ENCODE assay signal across 8 cellular contexts in the genomic region with DNA sequence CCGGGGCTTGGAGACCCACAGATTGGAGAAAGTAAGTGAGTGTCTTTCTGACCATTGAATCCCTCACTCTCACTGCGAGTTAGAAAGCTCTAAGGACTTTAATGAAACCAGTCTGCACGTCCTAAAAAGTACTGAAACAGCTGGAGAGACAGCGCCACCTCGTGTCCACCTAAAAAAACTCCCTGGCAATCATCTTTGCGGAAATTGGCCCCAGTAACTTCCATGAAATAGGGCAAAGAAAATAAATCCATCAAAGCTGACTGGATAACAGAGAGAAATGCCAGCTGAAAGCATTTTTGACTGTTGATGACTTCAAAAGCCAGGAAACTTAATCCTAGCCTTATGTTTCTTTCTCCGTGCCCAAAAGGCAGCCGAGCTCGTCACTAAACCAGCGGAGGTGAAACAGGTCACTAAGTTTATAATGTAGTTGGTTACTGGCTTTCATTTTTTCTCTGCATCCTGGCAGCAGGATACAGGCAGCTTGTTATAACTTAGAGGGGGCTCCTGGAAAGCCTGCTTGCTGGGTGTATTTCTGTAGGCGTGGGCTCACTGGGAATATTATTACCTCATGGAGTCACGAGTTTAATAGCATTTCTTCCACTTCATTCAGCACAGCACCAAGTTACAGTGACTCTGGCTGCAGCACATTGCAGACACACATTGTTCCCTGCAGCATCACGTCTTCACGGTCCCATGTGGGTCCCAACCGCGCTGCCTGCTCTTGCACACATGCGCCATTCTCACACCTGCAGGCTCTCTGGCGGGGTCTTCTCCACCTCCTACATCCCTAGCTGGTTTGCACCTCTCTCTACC.
A peak's percentile ranks its signal among the peaks of the same experiment; 100 is the strongest.
DNase-seq lines count a peak whose midpoint lies in the region; ATAC-seq and TF ChIP-seq lines count a peak whose summit lies in the region.

No MANE protein-coding gene starts in this region.

- ATAC-seq in HG02885 (IDR thresholded peaks at IDR 0.05; ENCODE audit: poor library complexity, unreplicated experiment) (peak; percentile 49), GM18870 (IDR thresholded peaks at IDR 0.05; ENCODE audit: unreplicated experiment) (no peak)
- peak; percentile 46 to 51 for ATAC-seq in stimulated activated naive B cell treated with anti-CD40 and anti-IgM and Interleukin-4, amounts not matched to agents 10 μg/mL and 1 μg/mL and 100 μg/mL, for 72 hours (replicated peaks)

- CTCF ChIA-PET in Caco-2 (lab: Charles Lee) = interaction anchor here (0.6 to 1.2 kb wide), 7 partner anchors 127 to 922 kb away, joined by 3 to 8 read pairs (median 4); no protein-coding TSS in a partner anchor

- H3K27ac Mint-ChIP-seq in Caco-2 (ENCODE audit: unreplicated experiment) (no peak overlapping the region), endothelial cell (ENCODE audit: unreplicated experiment) (no peak overlapping the region)
- H3K27ac Mint-ChIP-seq in stimulated activated naive B cell treated with anti-CD40 and anti-IgM and Interleukin-4, amounts not matched to agents 10 μg/mL and 1 μg/mL and 100 μg/mL, for 72 hours = no peak overlapping the region

- H3K36me3 ChIP-seq in Caco-2 (ENCODE audit: control insufficient read depth, insufficient read depth, low read length) (no peaks in the 10 kb centered on the region), mucosa of rectum (ENCODE audit: control insufficient read depth in 2 of 2, insufficient read depth in 2 of 2, low read length in 2 of 2) (no peaks in the 10 kb centered on the region)

- DNase-seq in Caco-2 (peak; percentile 35 to 56), NCI-H748 treated with DMSO at 0.1 percent for 48 hours (lab: John Stamatoyannopoulos, UW) (peak; percentile 86), endothelial cell (ENCODE audit: low spot score) (peak; percentile 68)
- peak; percentile 9 to 24 for DNase-seq in activated CD8-positive, alpha-beta memory T cell treated with anti-CD3 and anti-CD28 coated beads for 1 hour (ENCODE audit: extremely low read depth in 1 of 2, low read depth in 1 of 2)
- peak; percentile 6 for DNase-seq in stimulated activated naive B cell treated with anti-CD40 and anti-IgM and Interleukin-4, amounts not matched to agents 10 μg/mL and 1 μg/mL and 100 μg/mL, for 72 hours

- H3K27me3 ChIP-seq in Caco-2 (replicated peaks; ENCODE audit: control insufficient read depth, insufficient read depth, low read length) (no peaks in the 10 kb centered on the region), mucosa of rectum (ENCODE audit: control insufficient read depth in 2 of 2, insufficient read depth in 2 of 2, low read length in 2 of 2) (peaks cover 0 to 6% of the 10 kb centered on the region in 2 donors)

- H3K27me3 Mint-ChIP-seq in Caco-2 (ENCODE audit: insufficient read depth, unreplicated experiment) = peaks cover 6% of the 10 kb centered on the region
- peaks cover 2% of the 10 kb centered on the region for H3K27me3 Mint-ChIP-seq in endothelial cell (ENCODE audit: unreplicated experiment)
- H3K27me3 Mint-ChIP-seq in stimulated activated naive B cell treated with anti-CD40 and anti-IgM and Interleukin-4, amounts not matched to agents 10 μg/mL and 1 μg/mL and 100 μg/mL, for 72 hours = peaks cover 5 to 8% of the 10 kb centered on the region in 2 donors

- TF ChIP-seq CTCF in Caco-2 (IDR thresholded peaks at IDR 0.05; ENCODE audit: insufficient read depth in 1 of 2, low read depth in 1 of 2, low read length in 1 of 2, severe bottlenecking in 1 of 2, unreplicated experiment in 1 of 2) = peak; percentile 45 to 68
- peak; percentile 78 for TF ChIP-seq CTCF in endothelial cell (IDR thresholded peaks at IDR 0.05; ENCODE audit: unreplicated experiment)

- H3K9me3 ChIP-seq in Caco-2 (no peaks in the 10 kb centered on the region), mucosa of rectum (ENCODE audit: control insufficient read depth in 2 of 2, low read length in 2 of 2) (no peaks in the 10 kb centered on the region)

- H3K4me1 ChIP-seq in Caco-2 (no peaks in the 10 kb centered on the region), mucosa of rectum (ENCODE audit: control insufficient read depth in 2 of 2, insufficient read depth in 2 of 2, low read length in 2 of 2) (peaks cover 12% of the 10 kb centered on the region in 2 donors)

- peak overlapping the region; percentile 69 for H3K4me3 Mint-ChIP-seq in Caco-2 (ENCODE audit: unreplicated experiment)
- H3K4me3 Mint-ChIP-seq in endothelial cell (ENCODE audit: unreplicated experiment) = no peak overlapping the region
- no peak overlapping the region for H3K4me3 Mint-ChIP-seq in stimulated activated naive B cell treated with anti-CD40 and anti-IgM and Interleukin-4, amounts not matched to agents 10 μg/mL and 1 μg/mL and 100 μg/mL, for 72 hours

- BruUV-seq in Caco-2 (replicated peaks; lab: Mats Ljungman, UMichigan) = no TSS peak

- intact Hi-C loops in Caco-2 (cut with micrococcal nuclease; ENCODE audit: unreplicated experiment) = loop anchor here (1.0 to 2.0 kb wide), 3 partner anchors 127 to 240 kb away; no protein-coding TSS in a partner anchor

- no peak overlapping the region for H3K9ac ChIP-seq in mucosa of rectum (ENCODE audit: low read depth in 1 of 2, low read length in 2 of 2)

- no peaks in the 10 kb centered on the region for H3K36me3 Mint-ChIP-seq in Caco-2 (ENCODE audit: insufficient read depth, unreplicated experiment)
- no peaks in the 10 kb centered on the region for H3K36me3 Mint-ChIP-seq in endothelial cell (ENCODE audit: low read depth, unreplicated experiment)
- H3K36me3 Mint-ChIP-seq in stimulated activated naive B cell treated with anti-CD40 and anti-IgM and Interleukin-4, amounts not matched to agents 10 μg/mL and 1 μg/mL and 100 μg/mL, for 72 hours = no peaks in the 10 kb centered on the region

- peaks cover 6% of the 10 kb centered on the region for H3K4me1 Mint-ChIP-seq in Caco-2 (ENCODE audit: low read depth, unreplicated experiment)
- H3K4me1 Mint-ChIP-seq in endothelial cell (ENCODE audit: unreplicated experiment) = no peaks in the 10 kb centered on the region
- H3K4me1 Mint-ChIP-seq in stimulated activated naive B cell treated with anti-CD40 and anti-IgM and Interleukin-4, amounts not matched to agents 10 μg/mL and 1 μg/mL and 100 μg/mL, for 72 hours = peaks cover 0 to 1% of the 10 kb centered on the region in 2 donors

- H3K4me3 ChIP-seq in Caco-2 (ENCODE audit: low read depth, low read length) (no peak overlapping the region), mucosa of rectum (ENCODE audit: low read length in 2 of 2) (peak overlapping the region; percentile 31 to 65)

- no peaks in the 10 kb centered on the region for H3K9me3 Mint-ChIP-seq in Caco-2 (ENCODE audit: unreplicated experiment)
- no peaks in the 10 kb centered on the region for H3K9me3 Mint-ChIP-seq in endothelial cell (ENCODE audit: unreplicated experiment)
- no peaks in the 10 kb centered on the region for H3K9me3 Mint-ChIP-seq in stimulated activated naive B cell treated with anti-CD40 and anti-IgM and Interleukin-4, amounts not matched to agents 10 μg/mL and 1 μg/mL and 100 μg/mL, for 72 hours

- no peak overlapping the region for H3K27ac ChIP-seq in mucosa of rectum (ENCODE audit: low read depth in 2 of 2, low read length in 2 of 2)

- POLR2A ChIA-PET in Caco-2 (lab: Charles Lee) = no interaction called here

Comparison
In these comparisons a context has a peak if more than half of its experiments do, and no peak if none do; other contexts are left out.
1. DNase-seq: peak in every context shown above with its lines; median percentile 86 in NCI-H748 treated with DMSO at 0.1 percent for 48 hours; 68 in endothelial cell; 46 in Caco-2; 16 in activated CD8-positive, alpha-beta memory T cell treated with anti-CD3 and anti-CD28 coated beads for 1 hour; 6 in stimulated activated naive B cell treated with anti-CD40 and anti-IgM and Interleukin-4, amounts not matched to agents 10 μg/mL and 1 μg/mL and 100 μg/mL, for 72 hours.